Comparison of ENCODE assay signal across 9 cellular contexts in genomic region chr17:8073627-8074485, GRCh38. TPM values are rescaled to one million over a fixed set of nuclear protein-coding genes. Genes with fewer than 3 reads are reported as not detected.
DNase-seq lines count a peak whose midpoint lies in the region; ATAC-seq, FAIRE-seq and TF ChIP-seq lines count a peak whose summit lies in the region.
"Had no signal": no experiment of that assay in that cellular context is flagged by ENCODE, and none has a peak within 500 bp of the region (broad histone marks: within the 10 kb centered on the region; RNA-seq: fewer than 3 reads in every experiment).

No MANE protein-coding gene starts in this region.

- DNase-seq in DND-41 (peak; percentile 75), RWPE2 (ENCODE audit: low spot score) (no peak), head of caudate nucleus (peak in 41 of 42 donors; percentile 33 to 83 (median 68)), posterior vena cava (ENCODE audit: low spot score) (peak; percentile 89), urothelium cell line (ENCODE audit: low spot score) (peak; percentile 75)
- peak; percentile 79 for DNase-seq in activated gamma-delta T cell treated with anti-CD3 and anti-CD28 coated beads, Interleukin-2, amount 50 U/mL, for 16 hours (ENCODE audit: low read depth)

- H3K9me3 ChIP-seq in DND-41 (ENCODE audit: insufficient read depth, low read length, severe bottlenecking): no peaks in the 10 kb centered on the region
- H3K9me3 ChIP-seq in HUES48 (ENCODE audit: control insufficient read depth, insufficient read depth, low read length): no peaks in the 10 kb centered on the region
- no peaks in the 10 kb centered on the region for H3K9me3 ChIP-seq in RWPE2 (ENCODE audit: severe bottlenecking)

- peak overlapping the region; percentile 10; the same call in 1 of the 2 replicates for H3K4me2 ChIP-seq in DND-41 (ENCODE audit: insufficient read depth, low read length)

- H3K9ac ChIP-seq in DND-41 (ENCODE audit: low read depth, low read length): no peak overlapping the region
- no peak overlapping the region for H3K9ac ChIP-seq in HUES48 (ENCODE audit: low read depth, low read length)

- intact Hi-C loops in head of caudate nucleus (cut with DNase I): no loop called here
- intact Hi-C loops in posterior vena cava (cut with DNase I): loop anchor here in 1 of 2 donors (10.0 kb wide), 1 partner anchor 231 kb away; no protein-coding TSS in a partner anchor

- TF ChIP-seq CTCF in DND-41 (IDR thresholded peaks at IDR 0.05; ENCODE audit: borderline replicate concordance, extremely low read depth, low read length, poor library complexity, severe bottlenecking): peak; percentile 92
- peak; percentile 87 for TF ChIP-seq CTCF in RWPE2 (IDR thresholded peaks at IDR 0.05; ENCODE audit: poor library complexity, severe bottlenecking)

- no peak overlapping the region; the same call in 1 of the 2 replicates for H2AFZ ChIP-seq in DND-41 (ENCODE audit: low read depth, low read length)

- peaks cover 43% of the 10 kb centered on the region for H3K27me3 ChIP-seq in DND-41 (ENCODE audit: insufficient read depth, low read length, poor library complexity)
- H3K27me3 ChIP-seq in HUES48 (ENCODE audit: control insufficient read depth, insufficient read depth, low read length): peaks cover 88% of the 10 kb centered on the region
- H3K27me3 ChIP-seq in RWPE2 (ENCODE audit: insufficient read depth, poor library complexity, severe bottlenecking): no peaks in the 10 kb centered on the region

- ATAC-seq in DND-41 (ENCODE audit: insufficient read depth, low read depth) (peak; percentile 92), RWPE2 (ENCODE audit: low read depth) (peak; percentile 78), HG02763 (IDR thresholded peaks at IDR 0.05; ENCODE audit: unreplicated experiment) (no peak)

- H3K4me3 ChIP-seq in DND-41 (ENCODE audit: low read depth in 1 of 2, low read length in 2 of 2) (no peak overlapping the region), HUES48 (ENCODE audit: low read depth, low read length) (peak overlapping the region; percentile 54), RWPE2 (ENCODE audit: severe bottlenecking) (peak overlapping the region; percentile 8)

- no peak for FAIRE-seq in urothelium cell line (lab: Jason Lieb, UNC)

- no peak overlapping the region for H3K27ac ChIP-seq in DND-41 (ENCODE audit: low read length)
- H3K27ac ChIP-seq in HUES48 (ENCODE audit: low read depth, low read length): no peak overlapping the region
- no peak overlapping the region for H3K27ac ChIP-seq in RWPE2 (ENCODE audit: poor library complexity, severe bottlenecking)
- H3K27ac ChIP-seq: epithelial cell of prostate had no signal

- no peaks in the 10 kb centered on the region for H3K79me2 ChIP-seq in DND-41 (ENCODE audit: insufficient read depth, low read length)

- H4K20me1 ChIP-seq in DND-41 (ENCODE audit: insufficient read depth, low read length): peaks cover 9% of the 10 kb centered on the region

- H3K36me3 ChIP-seq in DND-41 (ENCODE audit: insufficient read depth, low read length): no peaks in the 10 kb centered on the region
- H3K36me3 ChIP-seq in HUES48 (ENCODE audit: control insufficient read depth, insufficient read depth, low read length): no peaks in the 10 kb centered on the region
- H3K36me3 ChIP-seq in RWPE2 (ENCODE audit: low read depth): no peaks in the 10 kb centered on the region

- H3K4me1 ChIP-seq in DND-41 (ENCODE audit: insufficient read depth, low read length) (peaks cover 6% of the 10 kb centered on the region), HUES48 (ENCODE audit: control insufficient read depth, insufficient read depth, low read length) (peaks cover 11% of the 10 kb centered on the region), RWPE2 (ENCODE audit: insufficient read depth, poor library complexity, severe bottlenecking) (no peaks in the 10 kb centered on the region)

RNA-seq across cellular contexts. Expression of gene ALOX12B, which starts 13.7 kb away (rescaled TPM):
- not detected for total RNA-seq in posterior vena cava

RNA-seq across cellular contexts. Expression of gene ALOX15B, which starts 35.0 kb away (rescaled TPM):
- total RNA-seq in posterior vena cava: 1 to 10 TPM in 1 of 2 donors, under 1 TPM in 1; 0.48 to 3.3 TPM

RNA-seq across cellular contexts. Expression of gene ALOXE3, which starts 44.5 kb away (rescaled TPM):
- total RNA-seq in posterior vena cava: not detected

RNA-seq across cellular contexts. Expression of gene HES7, which starts 50.0 kb away (rescaled TPM):
- under 1 TPM in 1 of 2 donors, not detected in 1; 0.67 TPM for total RNA-seq in posterior vena cava

Comparison
In these comparisons a context has a peak if more than half of its experiments do, and no peak if none do; other contexts are left out.
1. H3K4me3 ChIP-seq: peak in HUES48 (single experiment) and RWPE2 (single experiment); none in DND-41 (0 of 2).